39 cellular contexts compared by ENCODE assay signal in genomic region chr22:22528780-22529179, GRCh38. TPM values are rescaled to one million over a fixed set of nuclear protein-coding genes. Genes with fewer than 3 reads are reported as not detected.
"Had no signal": no experiment of that assay in that cellular context is flagged by ENCODE, and none has a peak within 500 bp of the region (broad histone marks: within the 10 kb centered on the region; RNA-seq: fewer than 3 reads in every experiment).

No MANE protein-coding gene starts in this region.

- ATAC-seq: activated naive CD4-positive, alpha-beta T cell treated with anti-CD3 and anti-CD28 coated beads, Interleukin-2, amount 50 U/mL, for 72 hours; activated naive CD8-positive, alpha-beta T cell treated with anti-CD3 and anti-CD28 coated beads, Interleukin-2, amount 50 U/mL, for 24 hours; activated T-cell treated with anti-CD3 and anti-CD28 coated beads, Interleukin-2, amount 50 U/mL, for 4 hours; activated T-cell treated with anti-CD3 and anti-CD28 coated beads, Interleukin-2, amount 50 U/mL, for 72 hours; activated T-helper 17 cell treated with anti-CD3 and anti-CD28 coated beads, Interleukin-2, amount 50 U/mL, for 72 hours; body of pancreas had no signal

- DNase-seq: activated effector memory CD4-positive, alpha-beta T cell treated with anti-CD3 and anti-CD28 coated beads, Interleukin-2, amount 50 U/mL, for 16 hours; activated effector memory CD4-positive, alpha-beta T cell treated with Interleukin-2 at 50 U/mL for 16 hours; activated gamma-delta T cell; activated gamma-delta T cell treated with Interleukin-2 at 50 U/mL for 16 hours; activated naive CD4-positive, alpha-beta T cell; activated naive CD4-positive, alpha-beta T cell treated with anti-CD3 and anti-CD28 coated beads for 36 hours; activated naive CD4-positive, alpha-beta T cell treated with anti-CD3 and anti-CD28 coated beads, Interleukin-2, amount 10 ng/mL, durations not matched to agents 7 days and 5 days; activated naive CD4-positive, alpha-beta T cell treated with anti-CD3 and anti-CD28 coated beads, Interleukin-2, amount 50 U/mL, for 16 hours; activated naive CD4-positive, alpha-beta T cell treated with Interleukin-2 at 50 U/mL for 16 hours; activated naive CD8-positive, alpha-beta T cell treated with anti-CD3 and anti-CD28 coated beads for 36 hours; activated naive CD8-positive, alpha-beta T cell treated with anti-CD3 and anti-CD28 coated beads, Interleukin-2, amount 10 ng/mL, durations not matched to agents 7 days and 5 days; activated naive CD8-positive, alpha-beta T cell treated with anti-CD3 and anti-CD28 coated beads, Interleukin-2, amount 50 U/mL, for 24 hours; activated T-cell treated with anti-CD3 and anti-CD28 coated beads, Interleukin-2, amount 50 U/mL, for 24 hours; activated T-cell treated with anti-CD3 and anti-CD28 coated beads, Interleukin-2, amount 50 U/mL, for 4 hours; activated T-cell treated with anti-CD3 and anti-CD28 coated beads, Interleukin-2, amount 50 U/mL, for 48 hours; activated T-cell treated with anti-CD3 and anti-CD28 coated beads, Interleukin-2, amount 50 U/mL, for 72 hours; amniotic stem cell; amygdala; anterior cingulate cortex; aorta; body of pancreas; brain microvascular endothelial cell; caudate nucleus; central memory CD4-positive, alpha-beta T cell; cerebellar nuclear complex had no signal

- H3K27me3 ChIP-seq: adrenal gland, ascending aorta, body of pancreas, brain microvascular endothelial cell, breast epithelium, cardiac muscle cell had no signal

- H3K4me1 ChIP-seq: adrenal gland, ascending aorta, body of pancreas, breast epithelium had no signal

- H3K27ac ChIP-seq: ascending aorta, body of pancreas, brain microvascular endothelial cell, breast epithelium, cardiac muscle cell had no signal

- FAIRE-seq: astrocyte, bronchial epithelial cell had no signal

- H3K9me3 ChIP-seq: adrenal gland, ascending aorta, body of pancreas, breast epithelium had no signal

- H3K4me3 ChIP-seq: adrenal gland, ascending aorta, body of pancreas, breast epithelium, cardiac muscle cell had no signal

- H3K36me3 ChIP-seq: adrenal gland, ascending aorta, brain microvascular endothelial cell, breast epithelium, cardiac muscle cell had no signal

RNA-seq across cellular contexts. Expression of gene ZNF280A, which starts 8.7 kb away (rescaled TPM):
- total RNA-seq: activated naive CD4-positive, alpha-beta T cell treated with anti-CD3 and anti-CD28 coated beads for 36 hours; activated naive CD4-positive, alpha-beta T cell treated with anti-CD3 and anti-CD28 coated beads, Interleukin-2, amount 50 U/mL, for 72 hours; activated naive CD8-positive, alpha-beta T cell treated with anti-CD3 and anti-CD28 coated beads for 36 hours; activated naive CD8-positive, alpha-beta T cell treated with anti-CD3 and anti-CD28 coated beads, Interleukin-2, amount 10 ng/mL, durations not matched to agents 7 days and 5 days; activated T-cell treated with anti-CD3 and anti-CD28 coated beads, Interleukin-2, amount 50 U/mL, for 4 hours; activated T-cell treated with anti-CD3 and anti-CD28 coated beads, Interleukin-2, amount 50 U/mL, for 72 hours; activated T-helper 1 cell treated with anti-CD3 and anti-CD28 coated beads, Interleukin-12 subunit alpha, Interleukin-12 subunit beta, Interleukin-2, Interleukin-4 antibody, amounts not matched to agents 30 ng/mL and 10 ng/mL and 1 ng/mL, durations not matched to agents 14 hours and 24 hours and 36 hours; activated T-helper 17 cell treated with anti-CD3 and anti-CD28 coated beads, Interleukin-2, amount 50 U/mL, for 72 hours; activated T-helper 2 cell treated with anti-CD3 and anti-CD28 coated beads, Interferon-gamma antibody, Interleukin-2, Interleukin-4, amounts not matched to agents 10 μg/mL and 5 μg/mL and 100 μg/mL, durations not matched to agents 14 hours and 24 hours and 36 hours; aorta; ascending aorta; body of pancreas; breast epithelium; bronchial epithelial cell; cardiac muscle cell; cardiac septum; cerebellum; chondrocyte had no signal
- polyA plus RNA-seq: adipose tissue, aorta, cardiac muscle cell had no signal

RNA-seq across cellular contexts. Expression of gene ZNF280B, which starts 20.2 kb away (rescaled TPM):
- total RNA-seq: ascending aorta had no signal
- polyA plus RNA-seq: aorta had no signal

RNA-seq across cellular contexts. Expression of gene PRAME, which starts 30.3 kb away (rescaled TPM):
- total RNA-seq: activated naive CD4-positive, alpha-beta T cell treated with anti-CD3 and anti-CD28 coated beads for 36 hours; activated naive CD8-positive, alpha-beta T cell treated with anti-CD3 and anti-CD28 coated beads for 36 hours; activated naive CD8-positive, alpha-beta T cell treated with anti-CD3 and anti-CD28 coated beads, Interleukin-2, amount 10 ng/mL, durations not matched to agents 7 days and 5 days; activated T-helper 1 cell treated with anti-CD3 and anti-CD28 coated beads, Interleukin-12 subunit alpha, Interleukin-12 subunit beta, Interleukin-2, Interleukin-4 antibody, amounts not matched to agents 30 ng/mL and 10 ng/mL and 1 ng/mL, durations not matched to agents 14 hours and 24 hours and 36 hours; activated T-helper 17 cell treated with anti-CD3 and anti-CD28 coated beads, Interleukin-2, amount 50 U/mL, for 72 hours; activated T-helper 2 cell treated with anti-CD3 and anti-CD28 coated beads, Interferon-gamma antibody, Interleukin-2, Interleukin-4, amounts not matched to agents 10 μg/mL and 5 μg/mL and 100 μg/mL, durations not matched to agents 14 hours and 24 hours and 36 hours; aorta; ascending aorta; astrocyte; body of pancreas; bronchial epithelial cell; cardiac muscle cell; cerebellum; chondrocyte had no signal
- polyA plus RNA-seq: aorta, cardiac muscle cell had no signal
